Comparison of ENCODE assay signal across 8 cellular contexts in the genomic region with DNA sequence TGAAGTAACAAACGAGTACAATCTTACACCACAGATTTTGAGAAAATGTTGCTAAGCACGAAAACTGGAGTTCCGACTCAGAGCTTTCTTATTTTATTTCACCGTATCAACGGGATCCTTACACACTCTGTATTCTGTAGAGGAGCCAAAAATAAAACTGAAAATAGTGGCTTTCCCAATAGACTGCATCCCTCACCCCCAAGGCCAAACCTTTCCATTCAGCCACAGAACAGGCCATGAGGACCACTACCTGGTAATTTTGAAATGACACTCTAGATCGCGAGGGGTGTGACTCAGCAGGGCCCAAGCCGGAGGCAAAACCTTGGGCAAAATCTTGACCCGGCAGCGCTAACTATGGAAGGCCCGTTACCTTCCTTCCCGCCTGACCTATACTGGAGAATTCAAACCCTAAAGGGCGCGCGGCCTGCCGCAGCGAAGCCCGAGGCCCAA. TPM values are rescaled to one million over a fixed set of nuclear protein-coding genes. Genes with fewer than 3 reads are reported as not detected.
DNase-seq lines count a peak whose midpoint lies in the region; ATAC-seq and TF ChIP-seq lines count a peak whose summit lies in the region.

No MANE protein-coding gene starts in this region.

- H3K9ac ChIP-seq in GM23248 (peak overlapping the region; percentile 100), smooth muscle cell (ENCODE audit: low read depth) (peak overlapping the region; percentile 99)

- no peak for TF ChIP-seq CTCF in right atrium auricular region (IDR thresholded peaks at IDR 0.05)
- no peak for TF ChIP-seq CTCF in smooth muscle cell (IDR thresholded peaks at IDR 0.05; ENCODE audit: borderline replicate concordance, insufficient read depth, poor library complexity, severe bottlenecking)

- H2AFZ ChIP-seq in GM23248 = peak overlapping the region; percentile 69
- H2AFZ ChIP-seq in smooth muscle cell (ENCODE audit: low read depth) = no peak overlapping the region

- peak overlapping the region; percentile 99 for H3K4me3 ChIP-seq in GM23248
- H3K4me3 ChIP-seq in right atrium auricular region = peak overlapping the region; percentile 90 to 94
- H3K4me3 ChIP-seq in smooth muscle cell = peak overlapping the region; percentile 80

- H3K27me3 ChIP-seq in GM23248 (replicated peaks; ENCODE audit: insufficient read depth) = no peaks in the 10 kb centered on the region
- H3K27me3 ChIP-seq in right atrium auricular region = no peaks in the 10 kb centered on the region
- H3K27me3 ChIP-seq in smooth muscle cell (ENCODE audit: low read depth) = no peaks in the 10 kb centered on the region

- no peak for ATAC-seq in GM21737 (IDR thresholded peaks at IDR 0.05; ENCODE audit: unreplicated experiment)
- no peak for ATAC-seq in GM21528 (IDR thresholded peaks at IDR 0.05; ENCODE audit: low FRiP score, unreplicated experiment)

- H4K20me1 ChIP-seq in GM23248 (ENCODE audit: insufficient read depth) = no peaks in the 10 kb centered on the region
- peaks cover 36% of the 10 kb centered on the region for H4K20me1 ChIP-seq in smooth muscle cell (ENCODE audit: low read depth)

- 1% methylated on average over 18 of the region's 18 CpGs for WGBS in GM23248 (ENCODE audit: low coverage in 1 of 2, low lambda C conversion rate in 2 of 2, missing lambda C conversion rate in 2 of 2), 2 experiments
- WGBS in smooth muscle cell (ENCODE audit: low lambda C conversion rate) = under 1% methylated on average over 18 of the region's 18 CpGs

- H3K4me3 Mint-ChIP-seq in activated CD4-positive, alpha-beta memory T cell treated with anti-CD3 and anti-CD28 coated beads for 36 hours = peak overlapping the region; percentile 99

- H3K27ac ChIP-seq in GM23248 (peak overlapping the region; percentile 100), right atrium auricular region (peak overlapping the region; percentile 98 to 99), smooth muscle cell (ENCODE audit: low read depth) (peak overlapping the region; percentile 98)

- intact Hi-C loops in activated CD4-positive, alpha-beta memory T cell treated with anti-CD3 and anti-CD28 coated beads for 36 hours (cut with micrococcal nuclease) = loop anchor here (1.0 to 10.0 kb wide), 11 partner anchors 9 to 990 kb away; a partner anchor contains a TSS

- H3K27ac Mint-ChIP-seq in activated CD4-positive, alpha-beta memory T cell treated with anti-CD3 and anti-CD28 coated beads for 36 hours = peak overlapping the region; percentile 98

- peaks cover 54% of the 10 kb centered on the region for H3K79me2 ChIP-seq in GM23248 (ENCODE audit: insufficient read depth)
- H3K79me2 ChIP-seq in smooth muscle cell (ENCODE audit: low read depth) = peaks cover 50% of the 10 kb centered on the region

- no peaks in the 10 kb centered on the region for H3K9me3 Mint-ChIP-seq in activated CD4-positive, alpha-beta memory T cell treated with anti-CD3 and anti-CD28 coated beads for 36 hours

- H3F3A ChIP-seq in GM23248 (ENCODE audit: insufficient read depth) = peaks cover 14% of the 10 kb centered on the region
- H3F3A ChIP-seq in smooth muscle cell (ENCODE audit: low read depth) = no peaks in the 10 kb centered on the region

- no peaks in the 10 kb centered on the region for H3K27me3 Mint-ChIP-seq in activated CD4-positive, alpha-beta memory T cell treated with anti-CD3 and anti-CD28 coated beads for 36 hours

- peaks cover 39% of the 10 kb centered on the region for H3K36me3 Mint-ChIP-seq in activated CD4-positive, alpha-beta memory T cell treated with anti-CD3 and anti-CD28 coated beads for 36 hours

- peaks cover 17% of the 10 kb centered on the region for H3K4me1 ChIP-seq in GM23248 (ENCODE audit: insufficient read depth)
- peaks cover 0 to 18% of the 10 kb centered on the region in 2 donors for H3K4me1 ChIP-seq in right atrium auricular region
- peaks cover 14% of the 10 kb centered on the region for H3K4me1 ChIP-seq in smooth muscle cell (ENCODE audit: low read depth)

- POLR2A ChIA-PET in activated CD4-positive, alpha-beta memory T cell treated with anti-CD3 and anti-CD28 coated beads for 36 hours (lab: Charles Lee) = interaction anchor here (0.8 to 3.7 kb wide), 10 partner anchors 9 to 767 kb away, joined by 3 to 41 read pairs (median 6); a partner anchor contains a TSS

- peaks cover 36% of the 10 kb centered on the region for H3K36me3 ChIP-seq in GM23248 (ENCODE audit: low read depth)
- H3K36me3 ChIP-seq in right atrium auricular region = peaks cover 40% of the 10 kb centered on the region
- H3K36me3 ChIP-seq in smooth muscle cell (ENCODE audit: low read depth) = no peaks in the 10 kb centered on the region

- CTCF ChIA-PET in activated CD4-positive, alpha-beta memory T cell treated with anti-CD3 and anti-CD28 coated beads for 36 hours (lab: Charles Lee) = interaction anchor here (1.3 to 2.8 kb wide), 5 partner anchors 9 to 110 kb away, joined by 3 to 13 read pairs (median 9); a partner anchor contains a TSS

- H3K4me1 Mint-ChIP-seq in activated CD4-positive, alpha-beta memory T cell treated with anti-CD3 and anti-CD28 coated beads for 36 hours (ENCODE audit: low read depth) = peaks cover 38% of the 10 kb centered on the region

- in situ Hi-C loops in GM23248 (cut with MboI) = no loop called here

- H3K9me3 ChIP-seq in GM23248 (ENCODE audit: low read depth) = no peaks in the 10 kb centered on the region
- H3K9me3 ChIP-seq in right atrium auricular region = no peaks in the 10 kb centered on the region
- no peaks in the 10 kb centered on the region for H3K9me3 ChIP-seq in smooth muscle cell (replicated peaks; ENCODE audit: low read depth)

- DNase-seq in 8988T (peak; percentile 19), GM23248 (peak; percentile 72), right atrium auricular region (ENCODE audit: low spot score) (no peak), smooth muscle cell (lab: John Stamatoyannopoulos, UW; ENCODE audit: unreplicated experiment) (no peak), T-helper 9 cell (no peak)
- no peak for DNase-seq in activated CD4-positive, alpha-beta memory T cell treated with anti-CD3 and anti-CD28 coated beads for 36 hours

- H3K9me2 ChIP-seq in GM23248 (ENCODE audit: insufficient read depth) = no peaks in the 10 kb centered on the region

- H3K4me2 ChIP-seq in GM23248 (ENCODE audit: unreplicated experiment) = peak overlapping the region; percentile 96
- peak overlapping the region; percentile 95 for H3K4me2 ChIP-seq in smooth muscle cell

RNA-seq across cellular contexts. Expression of a gene that starts 0.4 kb away (rescaled TPM):
- total RNA-seq in GM23248 (2014; rRNA removed; shearing (Covaris generic)) = 380 and 564 TPM in 2 replicates
- polyA plus RNA-seq in GM23248 (2016; fragmentation: Nextera tagmentation; extraction: Ambion mirVana) (225 and 233 TPM in 2 replicates), smooth muscle cell (136 and 157 TPM in 2 replicates)
- 100 to 1,000 TPM; 358 to 368 TPM for total RNA-seq in activated CD4-positive, alpha-beta memory T cell treated with anti-CD3 and anti-CD28 coated beads for 36 hours
- total RNA-seq in right atrium auricular region (100 to 1,000 TPM; 258 to 417 TPM), smooth muscle cell (263 and 317 TPM in 2 replicates)

RNA-seq across cellular contexts. Expression of a gene that starts 31.7 kb away (rescaled TPM):
- total RNA-seq in GM23248 (2014; rRNA removed; shearing (Covaris generic)) = 124 and 136 TPM in 2 replicates
- polyA plus RNA-seq in GM23248 (2016; fragmentation: Nextera tagmentation; extraction: Ambion mirVana) (74.1 and 76.0 TPM in 2 replicates), smooth muscle cell (44.0 and 48.7 TPM in 2 replicates)
- 100 to 1,000 TPM; 131 to 132 TPM for total RNA-seq in activated CD4-positive, alpha-beta memory T cell treated with anti-CD3 and anti-CD28 coated beads for 36 hours
- total RNA-seq in right atrium auricular region (10 to 100 TPM; 62.0 to 64.1 TPM), smooth muscle cell (98.0 and 100 TPM in 2 replicates)

Comparison
In these comparisons a context has a peak if more than half of its experiments do, and no peak if none do; other contexts are left out.
1. DNase-seq: peak in 8988T (single experiment) and GM23248 (single experiment); none in activated CD4-positive, alpha-beta memory T cell treated with anti-CD3 and anti-CD28 coated beads for 36 hours (single experiment), right atrium auricular region (single experiment), smooth muscle cell (single experiment) and T-helper 9 cell (single experiment).
2. Peak in every context shown above with its lines, with median percentiles within 50 percentile points of each other: H3K27ac ChIP-seq and H3K4me3 ChIP-seq.